In genomic region chr16:59684911-59685310, GRCh38 we compare ENCODE assay signal across 17 cellular contexts.
"Had no signal": no experiment of that assay in that cellular context is flagged by ENCODE, and none has a peak within 500 bp of the region (broad histone marks: within the 10 kb centered on the region; RNA-seq: fewer than 3 reads in every experiment).

No MANE protein-coding gene starts in this region.

- H3K36me3 ChIP-seq: left lung, tibial artery had no signal

- H3K4me3 ChIP-seq: left lung, tibial artery had no signal

- H3K27me3 ChIP-seq: left lung, tibial artery had no signal

- H3K9me3 ChIP-seq: tibial artery had no signal

- ATAC-seq: effector memory CD8-positive, alpha-beta T cell; left lung; natural killer cell; stimulated activated memory B cell treated with anti-CD40 and anti-IgM and Interleukin-4, amounts not matched to agents 10 μg/mL and 1 μg/mL and 100 μg/mL, for 72 hours had no signal

- H3K27ac ChIP-seq: left lung, tibial artery had no signal

- DNase-seq: activated CD4-positive, alpha-beta T cell treated with anti-CD3 and anti-CD28 coated beads for 1 hour; activated CD4-positive, alpha-beta T cell treated with anti-CD3 and anti-CD28 coated beads, Interleukin-2, amount 50 U/mL, for 48 hours; activated naive CD4-positive, alpha-beta T cell treated with anti-CD3 and anti-CD28 coated beads, Interleukin-2, amount 50 U/mL, for 16 hours; activated T-cell treated with anti-CD3 and anti-CD28 coated beads, Interleukin-2, amount 50 U/mL, for 1 hour; effector memory CD8-positive, alpha-beta T cell; glutamatergic neuron; hypothalamus; kidney; left lung; mesenchymal stem cell; natural killer cell; posterior cingulate gyrus; retina; stimulated activated CD4-positive, alpha-beta T cell treated with anti-CD3 and anti-CD28 coated beads, Interleukin-2, amount 100 ng/mL, for 48 hours; T-helper 1 cell; tibial artery had no signal

- H3K4me1 ChIP-seq: left lung, tibial artery had no signal
